Comparison of ENCODE assay signal across 10 cellular contexts in genomic region chr14:87994974-87995373, GRCh38. TPM values are rescaled to one million over a fixed set of nuclear protein-coding genes. Genes with fewer than 3 reads are reported as not detected.
DNase-seq lines count a peak whose midpoint lies in the region; ATAC-seq and TF ChIP-seq lines count a peak whose summit lies in the region.
"Had no signal": no experiment of that assay in that cellular context is flagged by ENCODE, and none has a peak within 500 bp of the region (broad histone marks: within the 10 kb centered on the region; RNA-seq: fewer than 3 reads in every experiment).

No MANE protein-coding gene starts in this region.

- WGBS in heart right ventricle, 2 donors, result 87 to 89% methylated on average over 6 of the region's 6 CpGs
- 94% methylated on average over 6 of the region's 6 CpGs for WGBS in thymus

- H3K9me3 ChIP-seq in cardiac muscle cell (ENCODE audit: low read depth), result no peaks in the 10 kb centered on the region
- no peaks in the 10 kb centered on the region for H3K9me3 ChIP-seq in heart right ventricle
- no peaks in the 10 kb centered on the region for H3K9me3 ChIP-seq in thymus (ENCODE audit: control insufficient read depth)
- no peaks in the 10 kb centered on the region for H3K9me3 ChIP-seq in left ventricle myocardium inferior (replicated peaks)

- peaks cover 5% of the 10 kb centered on the region for H3K9me3 Mint-ChIP-seq in activated naive CD8-positive, alpha-beta T cell treated with anti-CD3 and anti-CD28 coated beads for 36 hours

- H3K4me3 Mint-ChIP-seq in activated naive CD8-positive, alpha-beta T cell treated with anti-CD3 and anti-CD28 coated beads for 36 hours, result peak overlapping the region; percentile 7

- peaks cover 5% of the 10 kb centered on the region for H3K36me3 Mint-ChIP-seq in activated naive CD8-positive, alpha-beta T cell treated with anti-CD3 and anti-CD28 coated beads for 36 hours

- DNase-seq in cardiac muscle cell (ENCODE audit: low read depth in 1 of 2, low spot score in 1 of 2) (peak in 1 of 2 donors; percentile 14), heart right ventricle (no peak), left ventricle myocardium superior (no peak), NCI-H2107 treated with DMSO at 0.1 percent for 48 hours (lab: John Stamatoyannopoulos, UW; ENCODE audit: unreplicated experiment) (no peak), left ventricle myocardium inferior (no peak)
- peak; percentile 25 for DNase-seq in activated naive CD8-positive, alpha-beta T cell treated with anti-CD3 and anti-CD28 coated beads for 36 hours

- H3K4me3 ChIP-seq in cardiac muscle cell, result no peak overlapping the region
- no peak overlapping the region for H3K4me3 ChIP-seq in heart right ventricle
- no peak overlapping the region for H3K4me3 ChIP-seq in thymus (ENCODE audit: low read length)
- H3K4me3 ChIP-seq in left ventricle myocardium inferior, result no peak overlapping the region

- no peak for TF ChIP-seq CTCF in cardiac muscle cell (IDR thresholded peaks at IDR 0.05; ENCODE audit: low read depth, low read length)
- TF ChIP-seq CTCF in heart right ventricle (IDR thresholded peaks at IDR 0.05), result no peak
- TF ChIP-seq CTCF in left ventricle myocardium inferior (IDR thresholded peaks at IDR 0.05; ENCODE audit: borderline replicate concordance), result no peak

- peak overlapping the region; percentile 98 for H3K27ac Mint-ChIP-seq in activated naive CD8-positive, alpha-beta T cell treated with anti-CD3 and anti-CD28 coated beads for 36 hours

- H3K4me1 ChIP-seq in cardiac muscle cell (ENCODE audit: low read depth) (peaks cover 36% of the 10 kb centered on the region), heart right ventricle (peaks cover 0 to 67% (median 18%) of the 10 kb centered on the region in 9 donors), thymus (ENCODE audit: control insufficient read depth, insufficient read depth, low read length) (peaks cover 12% of the 10 kb centered on the region), left ventricle myocardium inferior (peaks cover 51% of the 10 kb centered on the region)

- H3K27me3 ChIP-seq in cardiac muscle cell, result no peaks in the 10 kb centered on the region
- no peaks in the 10 kb centered on the region for H3K27me3 ChIP-seq in heart right ventricle
- H3K27me3 ChIP-seq in thymus (ENCODE audit: control insufficient read depth, insufficient read depth), result no peaks in the 10 kb centered on the region
- H3K27me3 ChIP-seq in left ventricle myocardium inferior (ENCODE audit: low read depth), result no peaks in the 10 kb centered on the region

- H3K27ac ChIP-seq in cardiac muscle cell, result peak overlapping the region; percentile 96
- peak overlapping the region in 5 of 10 donors; percentile 11 to 99 (median 46) for H3K27ac ChIP-seq in heart right ventricle
- peak overlapping the region; percentile 31 for H3K27ac ChIP-seq in thymus (ENCODE audit: low read depth)
- H3K27ac ChIP-seq in left ventricle myocardium inferior (replicated peaks), result no peak overlapping the region
- H3K27ac ChIP-seq: epithelial cell of prostate had no signal

- H3K4me1 Mint-ChIP-seq in activated naive CD8-positive, alpha-beta T cell treated with anti-CD3 and anti-CD28 coated beads for 36 hours, result peaks cover 71% of the 10 kb centered on the region

- H3K36me3 ChIP-seq in cardiac muscle cell (no peaks in the 10 kb centered on the region), heart right ventricle (no peaks in the 10 kb centered on the region), thymus (ENCODE audit: control insufficient read depth, insufficient read depth) (no peaks in the 10 kb centered on the region), left ventricle myocardium inferior (no peaks in the 10 kb centered on the region)

- no peaks in the 10 kb centered on the region for H3K27me3 Mint-ChIP-seq in activated naive CD8-positive, alpha-beta T cell treated with anti-CD3 and anti-CD28 coated beads for 36 hours

- ATAC-seq in heart right ventricle, result no peak
- peak; percentile 23 for ATAC-seq in HG03064 (IDR thresholded peaks at IDR 0.05; ENCODE audit: low read depth, unreplicated experiment)
- ATAC-seq in left ventricle myocardium superior, result no peak
- ATAC-seq: Panc1 had no signal

- intact Hi-C loops in heart right ventricle (cut with DNase I), result loop anchor here in 1 of 10 donors (10.0 kb wide), 1 partner anchor 390 kb away; the partner anchor contains the start of gene SPATA7
- intact Hi-C loops in left ventricle myocardium superior (cut with micrococcal nuclease), result no loop called here
- intact Hi-C loops in left ventricle myocardium inferior (cut with micrococcal nuclease), result no loop called here

RNA-seq across cellular contexts. Expression of gene GALC, which starts 2.0 kb away (rescaled TPM):
- total RNA-seq in cardiac muscle cell (41.9 and 69.5 TPM in 2 replicates), heart right ventricle (10 to 100 TPM; 11.2 to 19.4 (median 14.9) TPM), left ventricle myocardium superior (15.2 TPM), left ventricle myocardium inferior (14.5 TPM)
- polyA plus RNA-seq in cardiac muscle cell (31.3 and 34.6 TPM in 2 replicates), heart right ventricle (1 to 10 TPM; 4.7 to 9.3 TPM), thymus (14.4 TPM)
- 10 to 100 TPM in 1 of 2 experiments, 1 to 10 TPM in 1; 8.6 to 11.6 TPM for total RNA-seq in activated naive CD8-positive, alpha-beta T cell treated with anti-CD3 and anti-CD28 coated beads for 36 hours

RNA-seq across cellular contexts. Expression of gene GPR65, which starts 10.0 kb away (rescaled TPM):
- not detected in 2 replicates for total RNA-seq in cardiac muscle cell
- polyA plus RNA-seq in cardiac muscle cell, result not detected in 2 replicates
- total RNA-seq in heart right ventricle, result 1 to 10 TPM in 1 of 10 donors, under 1 TPM in 9; 0.09 to 3.2 (median 0.29) TPM
- polyA plus RNA-seq in heart right ventricle, result under 1 TPM; 0.29 TPM
- total RNA-seq in activated naive CD8-positive, alpha-beta T cell treated with anti-CD3 and anti-CD28 coated beads for 36 hours, result 10 to 100 TPM; 17.3 to 17.5 TPM
- polyA plus RNA-seq in thymus, result 10.1 TPM
- total RNA-seq in left ventricle myocardium superior, result 0.42 TPM
- total RNA-seq in left ventricle myocardium inferior, result 0.25 TPM

Comparison
In these comparisons a context has a peak if more than half of its experiments do, and no peak if none do; other contexts are left out.
1. RNA of gene GPR65, which starts 10.0 kb away (total RNA-seq): 17.3 to 17.5 TPM in activated naive CD8-positive, alpha-beta T cell treated with anti-CD3 and anti-CD28 coated beads for 36 hours; 0.42 TPM in left ventricle myocardium superior (single experiment), 0.09 to 3.2 TPM in heart right ventricle, 0.25 TPM in left ventricle myocardium inferior (single experiment) and not detected in cardiac muscle cell; every median in the first group is over 4 times any median in the second.